In genomic region chr11:49561236-49561880, GRCh38 we compare ENCODE assay signal across 6 cellular contexts.
DNase-seq lines count a peak whose midpoint lies in the region; ATAC-seq, FAIRE-seq and TF ChIP-seq lines count a peak whose summit lies in the region.
"Not testable (repeated sequence)": the region's sequence is repeated elsewhere in the genome, so short reads cannot be mapped to it uniquely, and the experiment has no call there.

No MANE protein-coding gene starts in this region.

- not testable (repeated sequence) for H3K9me3 ChIP-seq in upper lobe of right lung

- not testable (repeated sequence) for TF ChIP-seq CTCF in bronchial epithelial cell (IDR thresholded peaks at IDR 0.05; ENCODE audit: insufficient read depth, low read length, severe bottlenecking); foreskin keratinocyte (conservative IDR thresholded peaks at IDR 0.05); upper lobe of right lung (IDR thresholded peaks at IDR 0.05)

- not testable (repeated sequence) for H3K4me3 ChIP-seq in bronchial epithelial cell (ENCODE audit: low read depth, low read length); upper lobe of right lung

- peak; percentile 34 for ATAC-seq in foreskin keratinocyte
- ATAC-seq in upper lobe of right lung = peak; percentile 15

- FAIRE-seq in bronchial epithelial cell (lab: Jason Lieb, UNC) = peak; percentile 28

- not testable (repeated sequence) for H3K27ac ChIP-seq in foreskin keratinocyte, upper lobe of right lung

- H3K4me1 ChIP-seq in foreskin keratinocyte, upper lobe of right lung: not testable (repeated sequence)

- not testable (repeated sequence) for H3K36me3 ChIP-seq in bronchial epithelial cell (ENCODE audit: control insufficient read depth, insufficient read depth, low read length); upper lobe of right lung

- intact Hi-C loops in posterior cingulate gyrus (cut with DNase I); upper lobe of right lung (cut with DNase I): not testable (repeated sequence)

- DNase-seq in ELF-1 (ENCODE audit: low read depth, low spot score) (peak; percentile 8), RPMI8226 (peak; percentile 2), posterior cingulate gyrus (peak in 7 of 10 donors; percentile 5 to 73 (median 25))
- not testable (repeated sequence) for DNase-seq in bronchial epithelial cell (ENCODE audit: low read depth); foreskin keratinocyte; upper lobe of right lung

- not testable (repeated sequence) for H3K27me3 ChIP-seq in bronchial epithelial cell (ENCODE audit: control insufficient read depth, insufficient read depth, low read length); foreskin keratinocyte
- H3K27me3 ChIP-seq in upper lobe of right lung = peaks cover 15% of the 10 kb centered on the region
